In the genomic region with DNA sequence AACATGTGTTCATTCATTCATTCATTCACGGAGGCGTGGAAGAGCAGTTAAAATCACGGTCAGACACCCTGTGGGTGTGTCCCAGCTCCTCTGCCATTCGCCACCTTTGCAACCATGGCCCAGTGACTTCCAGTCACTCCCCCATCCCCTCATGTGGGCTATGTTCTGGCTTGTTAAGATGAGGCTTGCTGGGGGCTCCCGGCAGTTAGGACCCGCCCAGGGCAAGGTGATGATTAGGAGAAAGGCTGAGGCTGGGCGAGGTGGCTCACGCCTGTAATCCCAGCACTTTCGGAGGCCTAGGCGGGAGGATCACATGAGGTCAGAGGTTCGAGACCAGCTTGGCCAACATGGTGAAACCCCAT, we compare ENCODE assay signal across 2 cellular contexts.
TF ChIP-seq lines count a peak whose summit lies in the region.

No MANE protein-coding gene starts in this region.

TF ChIP-seq in SK-N-SH, 30 proteins besides CTCF, POLR2A, EP300 and RAD21 (continued from another document):
- no peak for TF ChIP-seq EZH2phosphoT487 (IDR thresholded peaks at IDR 0.05; ENCODE audit: borderline replicate concordance, low read depth)

TF ChIP-seq in SK-N-SH treated with all-trans-retinoic acid at 6 μM for 48 hours, 23 proteins besides CTCF, POLR2A, EP300 and RAD21:
- TF ChIP-seq, protein P1, sequence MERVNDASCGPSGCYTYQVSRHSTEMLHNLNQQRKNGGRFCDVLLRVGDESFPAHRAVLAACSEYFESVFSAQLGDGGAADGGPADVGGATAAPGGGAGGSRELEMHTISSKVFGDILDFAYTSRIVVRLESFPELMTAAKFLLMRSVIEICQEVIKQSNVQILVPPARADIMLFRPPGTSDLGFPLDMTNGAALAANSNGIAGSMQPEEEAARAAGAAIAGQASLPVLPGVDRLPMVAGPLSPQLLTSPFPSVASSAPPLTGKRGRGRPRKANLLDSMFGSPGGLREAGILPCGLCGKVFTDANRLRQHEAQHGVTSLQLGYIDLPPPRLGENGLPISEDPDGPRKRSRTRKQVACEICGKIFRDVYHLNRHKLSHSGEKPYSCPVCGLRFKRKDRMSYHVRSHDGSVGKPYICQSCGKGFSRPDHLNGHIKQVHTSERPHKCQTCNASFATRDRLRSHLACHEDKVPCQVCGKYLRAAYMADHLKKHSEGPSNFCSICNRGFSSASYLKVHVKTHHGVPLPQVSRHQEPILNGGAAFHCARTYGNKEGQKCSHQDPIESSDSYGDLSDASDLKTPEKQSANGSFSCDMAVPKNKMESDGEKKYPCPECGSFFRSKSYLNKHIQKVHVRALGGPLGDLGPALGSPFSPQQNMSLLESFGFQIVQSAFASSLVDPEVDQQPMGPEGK (CRISPR knock-in tag; IDR thresholded peaks at IDR 0.05; ENCODE audit: borderline replicate concordance) = no peak
- TF ChIP-seq TCF4 (CRISPR knock-in tag; IDR thresholded peaks at IDR 0.05; ENCODE audit: borderline replicate concordance) = no peak
- TF ChIP-seq CSDC2 (CRISPR knock-in tag; IDR thresholded peaks at IDR 0.05) = no peak
- TF ChIP-seq ISL1 (CRISPR knock-in tag; IDR thresholded peaks at IDR 0.05) = no peak
- TF ChIP-seq, protein P2, sequence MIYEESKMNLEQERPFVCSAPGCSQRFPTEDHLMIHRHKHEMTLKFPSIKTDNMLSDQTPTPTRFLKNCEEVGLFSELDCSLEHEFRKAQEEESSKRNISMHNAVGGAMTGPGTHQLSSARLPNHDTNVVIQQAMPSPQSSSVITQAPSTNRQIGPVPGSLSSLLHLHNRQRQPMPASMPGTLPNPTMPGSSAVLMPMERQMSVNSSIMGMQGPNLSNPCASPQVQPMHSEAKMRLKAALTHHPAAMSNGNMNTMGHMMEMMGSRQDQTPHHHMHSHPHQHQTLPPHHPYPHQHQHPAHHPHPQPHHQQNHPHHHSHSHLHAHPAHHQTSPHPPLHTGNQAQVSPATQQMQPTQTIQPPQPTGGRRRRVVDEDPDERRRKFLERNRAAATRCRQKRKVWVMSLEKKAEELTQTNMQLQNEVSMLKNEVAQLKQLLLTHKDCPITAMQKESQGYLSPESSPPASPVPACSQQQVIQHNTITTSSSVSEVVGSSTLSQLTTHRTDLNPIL (CRISPR knock-in tag; IDR thresholded peaks at IDR 0.05; ENCODE audit: low read depth) = no peak
- no peak for TF ChIP-seq ZNF8 (CRISPR knock-in tag; IDR thresholded peaks at IDR 0.05)
- no peak for TF ChIP-seq ZNF70 (CRISPR knock-in tag; IDR thresholded peaks at IDR 0.05)
- no peak for TF ChIP-seq ZFP30 (CRISPR knock-in tag; IDR thresholded peaks at IDR 0.05)
- TF ChIP-seq RARB (CRISPR knock-in tag; IDR thresholded peaks at IDR 0.05) = no peak
